In the genomic region with DNA sequence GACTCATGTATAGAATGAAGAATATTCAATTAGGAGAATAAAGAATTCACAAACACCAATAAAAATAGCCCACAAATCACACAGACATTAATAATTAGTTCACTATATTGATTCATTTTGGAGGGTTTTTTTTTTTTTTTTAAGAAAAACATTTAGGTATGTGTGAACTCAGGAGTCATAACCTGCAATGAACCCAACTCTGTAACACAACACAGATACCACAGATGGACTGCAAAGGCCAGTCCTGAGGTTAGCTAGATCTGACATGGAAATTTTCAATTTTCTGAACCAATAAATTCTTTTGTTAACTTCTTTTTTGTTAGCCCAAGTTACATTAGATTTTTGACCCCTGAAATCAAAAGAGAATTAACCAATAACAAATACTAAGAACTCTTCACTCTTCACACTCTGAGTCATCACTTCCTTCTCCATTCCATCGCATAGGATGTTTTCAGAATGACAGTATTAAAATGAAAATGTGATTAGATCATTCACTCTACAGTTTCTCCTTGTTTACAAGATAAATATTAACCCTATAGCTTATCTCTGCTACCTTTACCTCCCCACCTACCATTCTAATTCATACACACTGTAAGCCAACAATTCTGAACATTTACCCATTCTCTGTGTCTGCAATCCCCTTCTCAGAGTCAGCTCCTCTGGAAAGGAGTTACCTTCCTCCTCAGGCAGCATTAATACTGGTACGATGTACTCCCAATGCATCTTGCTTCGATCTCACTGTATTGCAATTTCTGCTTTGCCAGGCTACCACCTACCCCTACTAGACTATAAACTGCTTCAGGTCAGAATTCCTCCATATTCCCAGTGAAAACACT, we compare ENCODE assay signal across 1 cellular context.
TF ChIP-seq lines count a peak whose summit lies in the region.

No MANE protein-coding gene starts in this region.

TF ChIP-seq in K562, 482 proteins besides CTCF, POLR2A, EP300 and RAD21 (continued from another document):
- TF ChIP-seq, protein P1, sequence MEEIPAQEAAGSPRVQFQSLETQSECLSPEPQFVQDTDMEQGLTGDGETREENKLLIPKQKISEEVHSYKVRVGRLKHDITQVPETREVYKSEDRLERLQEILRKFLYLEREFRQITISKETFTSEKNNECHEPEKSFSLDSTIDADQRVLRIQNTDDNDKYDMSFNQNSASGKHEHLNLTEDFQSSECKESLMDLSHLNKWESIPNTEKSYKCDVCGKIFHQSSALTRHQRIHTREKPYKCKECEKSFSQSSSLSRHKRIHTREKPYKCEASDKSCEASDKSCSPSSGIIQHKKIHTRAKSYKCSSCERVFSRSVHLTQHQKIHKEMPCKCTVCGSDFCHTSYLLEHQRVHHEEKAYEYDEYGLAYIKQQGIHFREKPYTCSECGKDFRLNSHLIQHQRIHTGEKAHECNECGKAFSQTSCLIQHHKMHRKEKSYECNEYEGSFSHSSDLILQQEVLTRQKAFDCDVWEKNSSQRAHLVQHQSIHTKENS (CRISPR knock-in tag; IDR thresholded peaks at IDR 0.05) = no peak
- TF ChIP-seq FOSL1 (tag; conservative IDR thresholded peaks at IDR 0.05) (peak; percentile 62), SMARCE1 (IDR thresholded peaks at IDR 0.05) (peak; percentile 44; the same call in 1 of the 2 replicates)
- TF ChIP-seq, protein P2, sequence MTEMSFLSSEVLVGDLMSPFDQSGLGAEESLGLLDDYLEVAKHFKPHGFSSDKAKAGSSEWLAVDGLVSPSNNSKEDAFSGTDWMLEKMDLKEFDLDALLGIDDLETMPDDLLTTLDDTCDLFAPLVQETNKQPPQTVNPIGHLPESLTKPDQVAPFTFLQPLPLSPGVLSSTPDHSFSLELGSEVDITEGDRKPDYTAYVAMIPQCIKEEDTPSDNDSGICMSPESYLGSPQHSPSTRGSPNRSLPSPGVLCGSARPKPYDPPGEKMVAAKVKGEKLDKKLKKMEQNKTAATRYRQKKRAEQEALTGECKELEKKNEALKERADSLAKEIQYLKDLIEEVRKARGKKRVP (CRISPR knock-in tag; IDR thresholded peaks at IDR 0.05) = no peak
- TF ChIP-seq, protein P3, sequence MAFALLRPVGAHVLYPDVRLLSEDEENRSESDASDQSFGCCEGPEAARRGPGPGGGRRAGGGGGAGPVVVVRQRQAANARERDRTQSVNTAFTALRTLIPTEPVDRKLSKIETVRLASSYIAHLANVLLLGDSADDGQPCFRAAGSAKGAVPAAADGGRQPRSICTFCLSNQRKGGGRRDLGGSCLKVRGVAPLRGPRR (CRISPR knock-in tag; IDR thresholded peaks at IDR 0.05) = no peak
- TF ChIP-seq, protein P4, sequence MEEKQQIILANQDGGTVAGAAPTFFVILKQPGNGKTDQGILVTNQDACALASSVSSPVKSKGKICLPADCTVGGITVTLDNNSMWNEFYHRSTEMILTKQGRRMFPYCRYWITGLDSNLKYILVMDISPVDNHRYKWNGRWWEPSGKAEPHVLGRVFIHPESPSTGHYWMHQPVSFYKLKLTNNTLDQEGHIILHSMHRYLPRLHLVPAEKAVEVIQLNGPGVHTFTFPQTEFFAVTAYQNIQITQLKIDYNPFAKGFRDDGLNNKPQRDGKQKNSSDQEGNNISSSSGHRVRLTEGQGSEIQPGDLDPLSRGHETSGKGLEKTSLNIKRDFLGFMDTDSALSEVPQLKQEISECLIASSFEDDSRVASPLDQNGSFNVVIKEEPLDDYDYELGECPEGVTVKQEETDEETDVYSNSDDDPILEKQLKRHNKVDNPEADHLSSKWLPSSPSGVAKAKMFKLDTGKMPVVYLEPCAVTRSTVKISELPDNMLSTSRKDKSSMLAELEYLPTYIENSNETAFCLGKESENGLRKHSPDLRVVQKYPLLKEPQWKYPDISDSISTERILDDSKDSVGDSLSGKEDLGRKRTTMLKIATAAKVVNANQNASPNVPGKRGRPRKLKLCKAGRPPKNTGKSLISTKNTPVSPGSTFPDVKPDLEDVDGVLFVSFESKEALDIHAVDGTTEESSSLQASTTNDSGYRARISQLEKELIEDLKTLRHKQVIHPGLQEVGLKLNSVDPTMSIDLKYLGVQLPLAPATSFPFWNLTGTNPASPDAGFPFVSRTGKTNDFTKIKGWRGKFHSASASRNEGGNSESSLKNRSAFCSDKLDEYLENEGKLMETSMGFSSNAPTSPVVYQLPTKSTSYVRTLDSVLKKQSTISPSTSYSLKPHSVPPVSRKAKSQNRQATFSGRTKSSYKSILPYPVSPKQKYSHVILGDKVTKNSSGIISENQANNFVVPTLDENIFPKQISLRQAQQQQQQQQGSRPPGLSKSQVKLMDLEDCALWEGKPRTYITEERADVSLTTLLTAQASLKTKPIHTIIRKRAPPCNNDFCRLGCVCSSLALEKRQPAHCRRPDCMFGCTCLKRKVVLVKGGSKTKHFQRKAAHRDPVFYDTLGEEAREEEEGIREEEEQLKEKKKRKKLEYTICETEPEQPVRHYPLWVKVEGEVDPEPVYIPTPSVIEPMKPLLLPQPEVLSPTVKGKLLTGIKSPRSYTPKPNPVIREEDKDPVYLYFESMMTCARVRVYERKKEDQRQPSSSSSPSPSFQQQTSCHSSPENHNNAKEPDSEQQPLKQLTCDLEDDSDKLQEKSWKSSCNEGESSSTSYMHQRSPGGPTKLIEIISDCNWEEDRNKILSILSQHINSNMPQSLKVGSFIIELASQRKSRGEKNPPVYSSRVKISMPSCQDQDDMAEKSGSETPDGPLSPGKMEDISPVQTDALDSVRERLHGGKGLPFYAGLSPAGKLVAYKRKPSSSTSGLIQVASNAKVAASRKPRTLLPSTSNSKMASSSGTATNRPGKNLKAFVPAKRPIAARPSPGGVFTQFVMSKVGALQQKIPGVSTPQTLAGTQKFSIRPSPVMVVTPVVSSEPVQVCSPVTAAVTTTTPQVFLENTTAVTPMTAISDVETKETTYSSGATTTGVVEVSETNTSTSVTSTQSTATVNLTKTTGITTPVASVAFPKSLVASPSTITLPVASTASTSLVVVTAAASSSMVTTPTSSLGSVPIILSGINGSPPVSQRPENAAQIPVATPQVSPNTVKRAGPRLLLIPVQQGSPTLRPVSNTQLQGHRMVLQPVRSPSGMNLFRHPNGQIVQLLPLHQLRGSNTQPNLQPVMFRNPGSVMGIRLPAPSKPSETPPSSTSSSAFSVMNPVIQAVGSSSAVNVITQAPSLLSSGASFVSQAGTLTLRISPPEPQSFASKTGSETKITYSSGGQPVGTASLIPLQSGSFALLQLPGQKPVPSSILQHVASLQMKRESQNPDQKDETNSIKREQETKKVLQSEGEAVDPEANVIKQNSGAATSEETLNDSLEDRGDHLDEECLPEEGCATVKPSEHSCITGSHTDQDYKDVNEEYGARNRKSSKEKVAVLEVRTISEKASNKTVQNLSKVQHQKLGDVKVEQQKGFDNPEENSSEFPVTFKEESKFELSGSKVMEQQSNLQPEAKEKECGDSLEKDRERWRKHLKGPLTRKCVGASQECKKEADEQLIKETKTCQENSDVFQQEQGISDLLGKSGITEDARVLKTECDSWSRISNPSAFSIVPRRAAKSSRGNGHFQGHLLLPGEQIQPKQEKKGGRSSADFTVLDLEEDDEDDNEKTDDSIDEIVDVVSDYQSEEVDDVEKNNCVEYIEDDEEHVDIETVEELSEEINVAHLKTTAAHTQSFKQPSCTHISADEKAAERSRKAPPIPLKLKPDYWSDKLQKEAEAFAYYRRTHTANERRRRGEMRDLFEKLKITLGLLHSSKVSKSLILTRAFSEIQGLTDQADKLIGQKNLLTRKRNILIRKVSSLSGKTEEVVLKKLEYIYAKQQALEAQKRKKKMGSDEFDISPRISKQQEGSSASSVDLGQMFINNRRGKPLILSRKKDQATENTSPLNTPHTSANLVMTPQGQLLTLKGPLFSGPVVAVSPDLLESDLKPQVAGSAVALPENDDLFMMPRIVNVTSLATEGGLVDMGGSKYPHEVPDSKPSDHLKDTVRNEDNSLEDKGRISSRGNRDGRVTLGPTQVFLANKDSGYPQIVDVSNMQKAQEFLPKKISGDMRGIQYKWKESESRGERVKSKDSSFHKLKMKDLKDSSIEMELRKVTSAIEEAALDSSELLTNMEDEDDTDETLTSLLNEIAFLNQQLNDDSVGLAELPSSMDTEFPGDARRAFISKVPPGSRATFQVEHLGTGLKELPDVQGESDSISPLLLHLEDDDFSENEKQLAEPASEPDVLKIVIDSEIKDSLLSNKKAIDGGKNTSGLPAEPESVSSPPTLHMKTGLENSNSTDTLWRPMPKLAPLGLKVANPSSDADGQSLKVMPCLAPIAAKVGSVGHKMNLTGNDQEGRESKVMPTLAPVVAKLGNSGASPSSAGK (IDR thresholded peaks at IDR 0.05) = no peak
